Comparison of ENCODE assay signal across 32 cellular contexts in genomic region chr6:123116370-123116769, GRCh38.
"Had no signal": no experiment of that assay in that cellular context is flagged by ENCODE, and none has a peak within 500 bp of the region (broad histone marks: within the 10 kb centered on the region; RNA-seq: fewer than 3 reads in every experiment).

No MANE protein-coding gene starts in this region.

- H3K4me1 ChIP-seq: adrenal gland, ascending aorta, body of pancreas, breast epithelium had no signal

- FAIRE-seq: astrocyte, bronchial epithelial cell had no signal

- DNase-seq: activated effector memory CD4-positive, alpha-beta T cell treated with anti-CD3 and anti-CD28 coated beads, Interleukin-2, amount 50 U/mL, for 16 hours; activated effector memory CD4-positive, alpha-beta T cell treated with Interleukin-2 at 50 U/mL for 16 hours; activated gamma-delta T cell; activated gamma-delta T cell treated with Interleukin-2 at 50 U/mL for 16 hours; activated naive CD4-positive, alpha-beta T cell; activated naive CD4-positive, alpha-beta T cell treated with anti-CD3 and anti-CD28 coated beads for 36 hours; activated naive CD4-positive, alpha-beta T cell treated with anti-CD3 and anti-CD28 coated beads, Interleukin-2, amount 10 ng/mL, durations not matched to agents 7 days and 5 days; activated naive CD4-positive, alpha-beta T cell treated with anti-CD3 and anti-CD28 coated beads, Interleukin-2, amount 50 U/mL, for 16 hours; activated naive CD4-positive, alpha-beta T cell treated with Interleukin-2 at 50 U/mL for 16 hours; activated naive CD8-positive, alpha-beta T cell treated with anti-CD3 and anti-CD28 coated beads for 36 hours; activated naive CD8-positive, alpha-beta T cell treated with anti-CD3 and anti-CD28 coated beads, Interleukin-2, amount 10 ng/mL, durations not matched to agents 7 days and 5 days; activated naive CD8-positive, alpha-beta T cell treated with anti-CD3 and anti-CD28 coated beads, Interleukin-2, amount 50 U/mL, for 24 hours; activated T-cell treated with anti-CD3 and anti-CD28 coated beads, Interleukin-2, amount 50 U/mL, for 4 hours; activated T-cell treated with anti-CD3 and anti-CD28 coated beads, Interleukin-2, amount 50 U/mL, for 48 hours; activated T-cell treated with anti-CD3 and anti-CD28 coated beads, Interleukin-2, amount 50 U/mL, for 72 hours; adrenal gland; amniotic stem cell; amygdala; anterior cingulate cortex; aorta; body of pancreas; brain microvascular endothelial cell; caudate nucleus; central memory CD4-positive, alpha-beta T cell; cerebellar nuclear complex had no signal

- H3K27me3 ChIP-seq: adrenal gland, ascending aorta, body of pancreas, brain microvascular endothelial cell, breast epithelium, cardiac muscle cell had no signal

- H3K27ac ChIP-seq: adrenal gland, ascending aorta, body of pancreas, brain microvascular endothelial cell, breast epithelium, cardiac muscle cell had no signal

- ATAC-seq: activated naive CD4-positive, alpha-beta T cell treated with anti-CD3 and anti-CD28 coated beads, Interleukin-2, amount 50 U/mL, for 72 hours; activated naive CD8-positive, alpha-beta T cell treated with anti-CD3 and anti-CD28 coated beads, Interleukin-2, amount 50 U/mL, for 24 hours; activated T-cell treated with anti-CD3 and anti-CD28 coated beads, Interleukin-2, amount 50 U/mL, for 4 hours; activated T-cell treated with anti-CD3 and anti-CD28 coated beads, Interleukin-2, amount 50 U/mL, for 72 hours; activated T-helper 17 cell treated with anti-CD3 and anti-CD28 coated beads, Interleukin-2, amount 50 U/mL, for 72 hours; body of pancreas had no signal

- H3K9me3 ChIP-seq: adrenal gland, ascending aorta, body of pancreas, breast epithelium had no signal

- H3K4me3 ChIP-seq: adrenal gland, ascending aorta, body of pancreas, breast epithelium, cardiac muscle cell had no signal

- H3K36me3 ChIP-seq: adrenal gland, ascending aorta, brain microvascular endothelial cell, breast epithelium, cardiac muscle cell had no signal
